22 cellular contexts compared by ENCODE assay signal in the genomic region with DNA sequence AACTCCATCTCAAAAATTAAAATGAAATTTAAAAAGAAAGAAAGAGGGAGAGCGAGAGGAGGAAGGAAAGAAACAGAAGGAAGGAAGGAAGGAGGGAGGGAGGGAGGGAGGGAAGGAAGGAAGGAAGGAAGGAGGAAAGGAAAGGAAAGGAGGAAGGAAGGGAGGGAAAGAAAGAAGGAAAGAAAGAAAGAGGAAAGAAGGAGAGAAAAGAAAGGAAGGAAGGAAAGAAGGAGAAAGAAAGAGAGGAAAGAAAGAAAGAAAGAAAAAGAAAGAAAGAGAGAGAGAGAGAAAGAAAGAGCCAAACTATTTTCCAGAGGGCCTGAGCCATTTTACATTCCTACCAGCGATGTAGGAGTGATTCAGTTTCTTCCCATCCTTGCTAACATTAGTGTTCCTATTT.
DNase-seq lines count a peak whose midpoint lies in the region; ATAC-seq, FAIRE-seq and TF ChIP-seq lines count a peak whose summit lies in the region.
"Had no signal": no experiment of that assay in that cellular context is flagged by ENCODE, and none has a peak within 500 bp of the region (broad histone marks: within the 10 kb centered on the region; RNA-seq: fewer than 3 reads in every experiment).

No MANE protein-coding gene starts in this region.

- no peak for TF ChIP-seq EP300 in K562 (IDR thresholded peaks at IDR 0.05; ENCODE audit: low read length)

- WGBS in K562 (ENCODE audit: insufficient coverage, low coverage, missing lambda C conversion rate): 0% methylated on average over 1 of the region's 2 CpGs
- WGBS in aorta, 2 donors: 81 to 96% methylated on average over 2 of the region's 2 CpGs

- H3K36me3 ChIP-seq in HEK293 (ENCODE audit: control insufficient read depth in 2 of 2, insufficient read depth in 1 of 2, low read length in 2 of 2): no peaks in the 10 kb centered on the region
- no peaks in the 10 kb centered on the region for H3K36me3 ChIP-seq in K562 (ENCODE audit: control insufficient read depth, insufficient read depth, low read length)
- no peaks in the 10 kb centered on the region for H3K36me3 ChIP-seq in aorta (ENCODE audit: control insufficient read depth in 1 of 2, insufficient read depth in 2 of 2, low read length in 1 of 2)
- H3K36me3 ChIP-seq: BLaER1 treated with 17β-estradiol and CSF1 and Interleukin-3, amounts not matched to agents 10 nM and 100 nM had no signal

- H3K27ac Mint-ChIP-seq in activated naive CD4-positive, alpha-beta T cell treated with anti-CD3 and anti-CD28 coated beads, Interleukin-2, amount 10 ng/mL, durations not matched to agents 7 days and 5 days: peak overlapping the region; percentile 58
- no peak overlapping the region for H3K27ac Mint-ChIP-seq in activated naive CD4-positive, alpha-beta T cell treated with anti-CD3 and anti-CD28 coated beads, Interleukin-2, amount 50 U/mL, for 72 hours
- H3K27ac Mint-ChIP-seq: B cell; CD4-positive, alpha-beta T cell; CD8-positive, alpha-beta T cell had no signal

- 0 out of 2 replicates have a peak, but pooled peaks cover under 1% of the 10 kb centered on the region for H3K4me1 ChIP-seq in HEK293 (ENCODE audit: control insufficient read depth, insufficient read depth, low read length)
- H3K4me1 ChIP-seq in K562 (replicated peaks in 1 of 2; ENCODE audit: control insufficient read depth in 2 of 2, insufficient read depth in 2 of 2, low read length in 2 of 2): no peaks in the 10 kb centered on the region
- H3K4me1 ChIP-seq in aorta (ENCODE audit: control insufficient read depth in 1 of 2, insufficient read depth in 2 of 2, low read length in 2 of 2): no peaks in the 10 kb centered on the region
- H3K4me1 ChIP-seq: A549, Caco-2 had no signal

- CTCF ChIA-PET in activated naive CD4-positive, alpha-beta T cell treated with anti-CD3 and anti-CD28 coated beads, Interleukin-2, amount 10 ng/mL, durations not matched to agents 7 days and 5 days (lab: Charles Lee): no interaction called here
- CTCF ChIA-PET in HEK293 (lab: Yijun Ruan, JAX) (no interaction called here), K562 (lab: Yijun Ruan, JAX; ENCODE audit: low intra/inter-chr PET ratio) (no interaction called here)

- in situ Hi-C loops in K562 (cut with MboI): no loop called here

- H3K4me3 ChIP-seq in HEK293 (ENCODE audit: low read depth, low read length) (no peak overlapping the region), K562 (no peak overlapping the region), aorta (ENCODE audit: low read length in 2 of 2) (no peak overlapping the region)
- H3K4me3 ChIP-seq: A549; BLaER1 treated with 17β-estradiol and CSF1 and Interleukin-3, amounts not matched to agents 10 nM and 100 nM had no signal

- POLR2A ChIA-PET in HEK293 (lab: Yijun Ruan, JAX): no interaction called here
- POLR2A ChIA-PET in K562 (lab: Yijun Ruan, JAX): no interaction called here

- H3K4me3 Mint-ChIP-seq in activated naive CD4-positive, alpha-beta T cell treated with anti-CD3 and anti-CD28 coated beads, Interleukin-2, amount 10 ng/mL, durations not matched to agents 7 days and 5 days: no peak overlapping the region
- H3K4me3 Mint-ChIP-seq: B cell; CD4-positive, alpha-beta T cell; CD8-positive, alpha-beta T cell had no signal

- no peaks in the 10 kb centered on the region for H3K36me3 Mint-ChIP-seq in activated naive CD4-positive, alpha-beta T cell treated with anti-CD3 and anti-CD28 coated beads, Interleukin-2, amount 10 ng/mL, durations not matched to agents 7 days and 5 days
- H3K36me3 Mint-ChIP-seq in activated naive CD4-positive, alpha-beta T cell treated with anti-CD3 and anti-CD28 coated beads, Interleukin-2, amount 50 U/mL, for 72 hours: no peaks in the 10 kb centered on the region
- H3K36me3 Mint-ChIP-seq: CD8-positive, alpha-beta T cell had no signal

- TF ChIP-seq POLR2A in K562 (conservative IDR thresholded peaks at IDR 0.05): no peak

- no peak for ATAC-seq in activated naive CD4-positive, alpha-beta T cell treated with anti-CD3 and anti-CD28 coated beads, Interleukin-2, amount 50 U/mL, for 72 hours
- ATAC-seq in K562: no peak
- ATAC-seq in aorta (ENCODE audit: low FRiP score): no peak
- ATAC-seq: A549; CD8-positive, alpha-beta T cell had no signal

- H3K9me1 ChIP-seq in K562 (ENCODE audit: control insufficient read depth, insufficient read depth, low read length): no peaks in the 10 kb centered on the region

- FAIRE-seq in K562 (lab: Jason Lieb, UNC): no peak
- FAIRE-seq: A549, D721Med, G401.6, GM12891, GM19239 had no signal

- H3K27me3 ChIP-seq in K562 (ENCODE audit: control insufficient read depth in 2 of 2, insufficient read depth in 2 of 2, low read length in 2 of 2): no peaks in the 10 kb centered on the region
- H3K27me3 ChIP-seq in aorta (ENCODE audit: control insufficient read depth in 1 of 2, insufficient read depth in 2 of 2, low read length in 1 of 2): no peaks in the 10 kb centered on the region
- H3K27me3 ChIP-seq: BLaER1 treated with 17β-estradiol and CSF1 and Interleukin-3, amounts not matched to agents 10 nM and 100 nM had no signal

- H2AFZ ChIP-seq in K562 (ENCODE audit: low read depth, low read length): no peak overlapping the region

- no peaks in the 10 kb centered on the region for H4K20me1 ChIP-seq in K562 (replicated peaks; ENCODE audit: control insufficient read depth, insufficient read depth, low read length)
- H4K20me1 ChIP-seq: BLaER1 treated with 17β-estradiol and CSF1 and Interleukin-3, amounts not matched to agents 10 nM and 100 nM had no signal

- BruUV-seq in K562 (replicated peaks; lab: Mats Ljungman, UMichigan): no TSS peak

- TF ChIP-seq CTCF in HEK293 (tag by site-specific recombination; IDR thresholded peaks at IDR 0.05): no peak
- no peak for TF ChIP-seq CTCF in K562 (IDR thresholded peaks at IDR 0.05 in 2 of 3, conservative IDR thresholded peaks at IDR 0.05 in 1 of 3; ENCODE audit: insufficient read depth in 2 of 3, low read depth in 1 of 3, low read length in 3 of 3)

- intact Hi-C loops in K562 (cut with micrococcal nuclease): no loop called here
- intact Hi-C loops in aorta (cut with DNase I): no loop called here

- no peaks in the 10 kb centered on the region for H3K27me3 Mint-ChIP-seq in activated naive CD4-positive, alpha-beta T cell treated with anti-CD3 and anti-CD28 coated beads, Interleukin-2, amount 10 ng/mL, durations not matched to agents 7 days and 5 days
- H3K27me3 Mint-ChIP-seq: B cell; CD4-positive, alpha-beta T cell had no signal

- no peak for TF ChIP-seq RAD21 in K562 (CRISPR knock-in tag; conservative IDR thresholded peaks at IDR 0.05 in 1 of 2, IDR thresholded peaks at IDR 0.05 in 1 of 2)

- H3K4me1 Mint-ChIP-seq in activated naive CD4-positive, alpha-beta T cell treated with anti-CD3 and anti-CD28 coated beads, Interleukin-2, amount 10 ng/mL, durations not matched to agents 7 days and 5 days: no peaks in the 10 kb centered on the region
- H3K4me1 Mint-ChIP-seq: B cell had no signal

- peaks cover 2% of the 10 kb centered on the region for H3K9me3 Mint-ChIP-seq in activated naive CD4-positive, alpha-beta T cell treated with anti-CD3 and anti-CD28 coated beads, Interleukin-2, amount 10 ng/mL, durations not matched to agents 7 days and 5 days
- peaks cover 0 to 3% of the 10 kb centered on the region in 2 donors for H3K9me3 Mint-ChIP-seq in activated naive CD4-positive, alpha-beta T cell treated with anti-CD3 and anti-CD28 coated beads, Interleukin-2, amount 50 U/mL, for 72 hours

- H3K27ac ChIP-seq in HEK293 (ENCODE audit: extremely low read depth, low read depth, low read length) (no peak overlapping the region), K562 (ENCODE audit: extremely low read depth, low read depth, low read length) (no peak overlapping the region), aorta (ENCODE audit: low read depth in 1 of 2, low read length in 2 of 2) (no peak overlapping the region), substantia nigra (ENCODE audit: low read depth, low read length, poor library complexity, severe bottlenecking) (no peak overlapping the region)
- H3K27ac ChIP-seq: 22Rv1; A549; BLaER1 treated with 17β-estradiol and CSF1 and Interleukin-3, amounts not matched to agents 10 nM and 100 nM; C4-2B had no signal

- H3K9me3 ChIP-seq in HEK293 (ENCODE audit: control insufficient read depth, insufficient read depth, low read depth, low read length) (no peaks in the 10 kb centered on the region; the same call in 1 of the 2 replicates), K562 (replicated peaks; ENCODE audit: control insufficient read depth, insufficient read depth, low read depth, low read length) (no peaks in the 10 kb centered on the region; the same call in 1 of the 2 replicates), aorta (ENCODE audit: control insufficient read depth, low read length) (peaks cover 3% of the 10 kb centered on the region)
- H3K9me3 ChIP-seq: A549; BLaER1 treated with 17β-estradiol and CSF1 and Interleukin-3, amounts not matched to agents 10 nM and 100 nM; Caco-2 had no signal

- no peaks in the 10 kb centered on the region for H3K79me2 ChIP-seq in K562 (ENCODE audit: control insufficient read depth, insufficient read depth, low read length)

- H3K9ac ChIP-seq in K562 (ENCODE audit: insufficient read depth in 1 of 2, low read depth in 2 of 2, low read length in 2 of 2): no peak overlapping the region
- H3K9ac ChIP-seq: BLaER1 treated with 17β-estradiol and CSF1 and Interleukin-3, amounts not matched to agents 10 nM and 100 nM had no signal

- no peak for DNase-seq in activated naive CD4-positive, alpha-beta T cell treated with anti-CD3 and anti-CD28 coated beads, Interleukin-2, amount 10 ng/mL, durations not matched to agents 7 days and 5 days
- no peak for DNase-seq in activated naive CD4-positive, alpha-beta T cell treated with anti-CD3 and anti-CD28 coated beads, Interleukin-2, amount 50 U/mL, for 72 hours (ENCODE audit: low spot score in 2 of 2)
- no peak for DNase-seq in K562 (ENCODE audit: extremely low read depth in 1 of 4, low spot score in 3 of 4)
- no peak for DNase-seq in aorta
- DNase-seq in substantia nigra (lab: John Stamatoyannopoulos, UW): no peak
- DNase-seq: AML-193; Caco-2; Calu3; CD4-positive, alpha-beta T cell; CD8-positive, alpha-beta T cell; DMS79 treated with DMSO at 0.1 percent for 48 hours; GF-D8 had no signal

- H3K4me2 ChIP-seq in K562 (ENCODE audit: insufficient read depth, low read length): no peak overlapping the region
- H3K4me2 ChIP-seq: A549; BLaER1 treated with 17β-estradiol and CSF1 and Interleukin-3, amounts not matched to agents 10 nM and 100 nM had no signal

TF ChIP-seq in HEK293, 187 proteins besides CTCF, POLR2A, EP300 and RAD21:
- peak; percentile 88 for TF ChIP-seq ZNF366 (tag by site-specific recombination; conservative IDR thresholded peaks at IDR 0.05)
- no peak for TF ChIP-seq ZNF561 (tag by site-specific recombination; IDR thresholded peaks at IDR 0.05; ENCODE audit: borderline replicate concordance)
